ENCODE assay signal across 25 cellular contexts in the genomic region with DNA sequence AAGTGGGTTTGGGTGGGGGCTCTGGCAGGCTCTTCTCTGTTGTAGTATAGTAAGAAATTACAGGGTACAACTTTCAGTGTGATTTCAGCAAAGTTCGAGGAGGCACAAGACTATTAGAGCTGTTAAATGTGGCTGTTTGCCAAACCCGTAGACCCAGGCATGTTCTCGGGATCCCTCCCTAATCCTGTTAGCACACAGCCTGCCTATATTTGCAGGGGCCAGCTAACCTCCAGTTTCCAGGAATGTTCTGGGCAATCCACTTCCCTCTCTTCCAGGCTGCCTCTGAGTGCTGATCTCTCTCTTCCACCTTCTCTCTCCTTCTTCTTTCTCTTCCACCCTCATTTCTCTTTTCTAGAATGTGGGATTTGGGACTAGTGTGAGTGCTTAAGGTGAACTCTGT.
"Had no signal": no experiment of that assay in that cellular context is flagged by ENCODE, and none has a peak within 500 bp of the region (broad histone marks: within the 10 kb centered on the region; RNA-seq: fewer than 3 reads in every experiment).

No MANE protein-coding gene starts in this region.

- H3K27me3 ChIP-seq: right atrium auricular region had no signal

- H3K9me3 ChIP-seq: suprapubic skin, tibial artery, upper lobe of right lung had no signal

- H3K4me1 ChIP-seq: breast epithelium, foreskin keratinocyte, parathyroid adenoma, psoas muscle, right atrium auricular region, suprapubic skin, tibial artery, upper lobe of right lung had no signal

- DNase-seq: activated CD4-positive, alpha-beta memory T cell treated with anti-CD3 and anti-CD28 coated beads for 36 hours; activated CD4-positive, alpha-beta T cell treated with anti-CD3 and anti-CD28 coated beads, Interleukin-2, amount 10 ng/mL, durations not matched to agents 24 days and 14 days; activated CD4-positive, CD25-positive, alpha-beta regulatory T cell treated with anti-CD3 and anti-CD28 coated beads, Interleukin-2, amount 50 U/mL, for 72 hours; activated CD8-positive, alpha-beta memory T cell treated with anti-CD3 and anti-CD28 coated beads, Interleukin-2, amount 50 U/mL, for 4 hours; activated naive CD8-positive, alpha-beta T cell treated with anti-CD3 and anti-CD28 coated beads, Interleukin-2, amount 50 U/mL, for 24 hours; activated T-cell treated with anti-CD3 and anti-CD28 coated beads, Interleukin-2, amount 50 U/mL, for 24 hours; central memory CD4-positive, alpha-beta T cell; heart left ventricle; naive thymus-derived CD8-positive, alpha-beta T cell; nucleus accumbens; psoas muscle; spleen; stimulated activated naive CD4-positive, alpha-beta T cell; T1000; tibial artery; upper lobe of right lung; WERI-Rb-1 had no signal

- H3K79me2 ChIP-seq: parathyroid adenoma had no signal

- H3K27ac Mint-ChIP-seq: activated CD4-positive, alpha-beta memory T cell treated with anti-CD3 and anti-CD28 coated beads for 36 hours; activated CD4-positive, alpha-beta T cell treated with anti-CD3 and anti-CD28 coated beads, Interleukin-2, amount 10 ng/mL, durations not matched to agents 24 days and 14 days; activated naive CD4-positive, alpha-beta T cell treated with anti-CD3 and anti-CD28 coated beads, Interleukin-2, amount 50 U/mL, for 24 hours; activated naive CD8-positive, alpha-beta T cell treated with anti-CD3 and anti-CD28 coated beads, Interleukin-2, amount 50 U/mL, for 24 hours; activated T-cell treated with anti-CD3 and anti-CD28 coated beads, Interleukin-2, amount 50 U/mL, for 24 hours; mesothelial cell of epicardium; naive thymus-derived CD8-positive, alpha-beta T cell had no signal

- H3K4me3 ChIP-seq: breast epithelium, heart left ventricle, psoas muscle, right atrium auricular region, spleen, suprapubic skin, tibial artery, upper lobe of right lung had no signal

- H3K4me1 Mint-ChIP-seq: activated CD4-positive, alpha-beta T cell treated with anti-CD3 and anti-CD28 coated beads, Interleukin-2, amount 10 ng/mL, durations not matched to agents 24 days and 14 days; activated naive CD4-positive, alpha-beta T cell treated with anti-CD3 and anti-CD28 coated beads, Interleukin-2, amount 50 U/mL, for 24 hours; activated naive CD8-positive, alpha-beta T cell treated with anti-CD3 and anti-CD28 coated beads, Interleukin-2, amount 50 U/mL, for 24 hours; neural crest cell had no signal

- H3K4me3 Mint-ChIP-seq: activated CD4-positive, alpha-beta memory T cell treated with anti-CD3 and anti-CD28 coated beads for 36 hours; activated CD4-positive, alpha-beta T cell treated with anti-CD3 and anti-CD28 coated beads, Interleukin-2, amount 10 ng/mL, durations not matched to agents 24 days and 14 days; activated naive CD4-positive, alpha-beta T cell treated with anti-CD3 and anti-CD28 coated beads, Interleukin-2, amount 50 U/mL, for 24 hours; activated naive CD8-positive, alpha-beta T cell treated with anti-CD3 and anti-CD28 coated beads, Interleukin-2, amount 50 U/mL, for 24 hours; activated T-cell treated with anti-CD3 and anti-CD28 coated beads, Interleukin-2, amount 50 U/mL, for 24 hours; mesothelial cell of epicardium; naive thymus-derived CD8-positive, alpha-beta T cell; neural crest cell had no signal

- H3K27ac ChIP-seq: breast epithelium, foreskin keratinocyte, heart left ventricle, parathyroid adenoma, psoas muscle, right atrium auricular region, spleen, suprapubic skin, tibial artery, upper lobe of right lung, WERI-Rb-1 had no signal

- H3K36me3 ChIP-seq: breast epithelium, heart left ventricle, right atrium auricular region, spleen, suprapubic skin, tibial artery, upper lobe of right lung, WERI-Rb-1 had no signal

- H2AFZ ChIP-seq: parathyroid adenoma had no signal

- ATAC-seq: activated naive CD8-positive, alpha-beta T cell treated with anti-CD3 and anti-CD28 coated beads, Interleukin-2, amount 50 U/mL, for 24 hours; foreskin keratinocyte; heart left ventricle; naive thymus-derived CD8-positive, alpha-beta T cell; psoas muscle; upper lobe of right lung had no signal

- H3K9ac ChIP-seq: parathyroid adenoma had no signal
